Comparison of ENCODE assay signal across 15 cellular contexts in the genomic region with DNA sequence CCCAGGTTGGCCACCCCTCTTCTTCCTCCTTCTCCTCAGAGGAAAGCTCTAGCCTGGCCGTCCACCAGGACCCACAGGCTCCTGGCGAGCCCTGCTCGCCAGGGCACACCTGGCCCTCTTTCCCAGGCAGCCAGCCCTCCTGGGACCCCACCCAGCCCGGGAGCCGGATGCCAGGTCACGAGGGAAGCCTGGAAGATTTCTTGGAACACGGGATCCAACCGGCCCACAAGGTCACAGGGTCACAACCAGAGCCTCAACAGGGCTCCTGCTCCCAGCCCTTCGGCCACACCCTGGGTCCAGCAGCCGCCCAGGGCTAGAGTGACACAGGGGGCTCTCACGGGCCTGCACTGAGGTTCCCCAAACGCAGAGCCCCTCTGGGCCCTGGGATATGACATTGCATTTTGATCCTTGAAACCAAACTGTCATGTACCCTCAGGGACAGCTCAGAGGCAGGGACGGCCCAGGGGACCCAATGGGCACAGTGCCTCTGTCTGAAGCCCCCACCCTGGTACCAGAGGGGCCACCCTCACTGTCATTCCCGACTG. TPM values are rescaled to one million over a fixed set of nuclear protein-coding genes. Genes with fewer than 3 reads are reported as not detected.
DNase-seq lines count a peak whose midpoint lies in the region; ATAC-seq lines count a peak whose summit lies in the region.
"Had no signal": no experiment of that assay in that cellular context is flagged by ENCODE, and none has a peak within 500 bp of the region (broad histone marks: within the 10 kb centered on the region; RNA-seq: fewer than 3 reads in every experiment).

No MANE protein-coding gene starts in this region.

- DNase-seq in activated naive CD4-positive, alpha-beta T cell treated with anti-CD3 and anti-CD28 coated beads, Interleukin-2, amount 10 ng/mL, durations not matched to agents 7 days and 5 days = no peak
- no peak for DNase-seq in activated naive CD4-positive, alpha-beta T cell treated with Interleukin-2 at 50 U/mL for 16 hours
- no peak for DNase-seq in central memory CD8-positive, alpha-beta T cell (ENCODE audit: low spot score in 2 of 2)
- DNase-seq in memory B cell (ENCODE audit: low spot score in 2 of 2) (no peak), ureter (ENCODE audit: low spot score) (peak; percentile 43), medulla oblongata (ENCODE audit: extremely low spot score) (no peak)
- DNase-seq: ACHN; kidney glomerular epithelial cell; NCI-H526 treated with DMSO at 0.1 percent for 48 hours; SJCRH30; stimulated activated CD4-positive, alpha-beta T cell treated with anti-CD3 and anti-CD28 coated beads, Interleukin-2, amount 100 ng/mL, for 24 hours; stimulated activated naive CD8-positive, alpha-beta T cell treated with anti-CD3 and anti-CD28 coated beads, Interleukin-15, amount 100 ng/mL, for 72 hours; WERI-Rb-1 had no signal

- ATAC-seq in central memory CD8-positive, alpha-beta T cell (replicated peaks; ENCODE audit: extremely low read depth, poor library complexity, severe bottlenecking) = no peak
- ATAC-seq in memory B cell (ENCODE audit: low read depth) (no peak), HG02885 (IDR thresholded peaks at IDR 0.05; ENCODE audit: poor library complexity, unreplicated experiment) (no peak), GM19395 (IDR thresholded peaks at IDR 0.05; ENCODE audit: unreplicated experiment) (no peak)
- ATAC-seq: stimulated activated naive CD8-positive, alpha-beta T cell treated with anti-CD3 and anti-CD28 coated beads, Interleukin-15, amount 100 ng/mL, for 72 hours had no signal

- no peaks in the 10 kb centered on the region for H3K27me3 Mint-ChIP-seq in activated naive CD4-positive, alpha-beta T cell treated with anti-CD3 and anti-CD28 coated beads, Interleukin-2, amount 10 ng/mL, durations not matched to agents 7 days and 5 days
- no peaks in the 10 kb centered on the region for H3K27me3 Mint-ChIP-seq in central memory CD8-positive, alpha-beta T cell
- H3K27me3 Mint-ChIP-seq in memory B cell = no peaks in the 10 kb centered on the region
- H3K27me3 Mint-ChIP-seq: stimulated activated naive CD8-positive, alpha-beta T cell treated with anti-CD3 and anti-CD28 coated beads, Interleukin-15, amount 100 ng/mL, for 72 hours had no signal

- peak overlapping the region; percentile 33 for H3K27ac Mint-ChIP-seq in activated naive CD4-positive, alpha-beta T cell treated with anti-CD3 and anti-CD28 coated beads, Interleukin-2, amount 10 ng/mL, durations not matched to agents 7 days and 5 days
- peak overlapping the region; percentile 97 for H3K27ac Mint-ChIP-seq in central memory CD8-positive, alpha-beta T cell (ENCODE audit: low read depth)
- H3K27ac Mint-ChIP-seq in memory B cell = peak overlapping the region; percentile 98

- peaks cover 57% of the 10 kb centered on the region for H3K4me1 Mint-ChIP-seq in activated naive CD4-positive, alpha-beta T cell treated with anti-CD3 and anti-CD28 coated beads, Interleukin-2, amount 10 ng/mL, durations not matched to agents 7 days and 5 days
- peaks cover 42% of the 10 kb centered on the region for H3K4me1 Mint-ChIP-seq in central memory CD8-positive, alpha-beta T cell
- H3K4me1 Mint-ChIP-seq in memory B cell = peaks cover 31% of the 10 kb centered on the region

- no peak overlapping the region for H3K4me3 Mint-ChIP-seq in activated naive CD4-positive, alpha-beta T cell treated with anti-CD3 and anti-CD28 coated beads, Interleukin-2, amount 10 ng/mL, durations not matched to agents 7 days and 5 days
- H3K4me3 Mint-ChIP-seq in central memory CD8-positive, alpha-beta T cell = no peak overlapping the region
- no peak overlapping the region for H3K4me3 Mint-ChIP-seq in memory B cell
- H3K4me3 Mint-ChIP-seq: stimulated activated naive CD8-positive, alpha-beta T cell treated with anti-CD3 and anti-CD28 coated beads, Interleukin-15, amount 100 ng/mL, for 72 hours had no signal

- H3K36me3 Mint-ChIP-seq in activated naive CD4-positive, alpha-beta T cell treated with anti-CD3 and anti-CD28 coated beads, Interleukin-2, amount 10 ng/mL, durations not matched to agents 7 days and 5 days = peaks cover 26% of the 10 kb centered on the region
- H3K36me3 Mint-ChIP-seq in central memory CD8-positive, alpha-beta T cell (ENCODE audit: insufficient read depth) = peaks cover 70% of the 10 kb centered on the region
- peaks cover 17% of the 10 kb centered on the region for H3K36me3 Mint-ChIP-seq in memory B cell

- H3K9me3 Mint-ChIP-seq in activated naive CD4-positive, alpha-beta T cell treated with anti-CD3 and anti-CD28 coated beads, Interleukin-2, amount 10 ng/mL, durations not matched to agents 7 days and 5 days = no peaks in the 10 kb centered on the region
- no peaks in the 10 kb centered on the region for H3K9me3 Mint-ChIP-seq in central memory CD8-positive, alpha-beta T cell
- H3K9me3 Mint-ChIP-seq in memory B cell = no peaks in the 10 kb centered on the region
- H3K9me3 Mint-ChIP-seq: stimulated activated naive CD8-positive, alpha-beta T cell treated with anti-CD3 and anti-CD28 coated beads, Interleukin-15, amount 100 ng/mL, for 72 hours had no signal

- CTCF ChIA-PET in activated naive CD4-positive, alpha-beta T cell treated with anti-CD3 and anti-CD28 coated beads, Interleukin-2, amount 10 ng/mL, durations not matched to agents 7 days and 5 days (lab: Charles Lee) = no interaction called here

RNA-seq across cellular contexts. Expression of gene MKNK2, which starts 5.5 kb away (rescaled TPM):
- 151 TPM for total RNA-seq in ureter

RNA-seq across cellular contexts. Expression of gene BTBD2, which starts 30.1 kb away (rescaled TPM):
- total RNA-seq in ureter = 102 TPM

RNA-seq across cellular contexts. Expression of gene MOB3A, which starts 50.6 kb away (rescaled TPM):
- 51.0 TPM for total RNA-seq in ureter

RNA-seq across cellular contexts. Expression of gene IZUMO4, which starts 51.1 kb away (rescaled TPM):
- total RNA-seq in ureter = 5.9 TPM

Comparison
In these comparisons a context has a peak if more than half of its experiments do, and no peak if none do; other contexts are left out.
1. H3K27ac Mint-ChIP-seq: peak in every context shown above with its lines; median percentile 98 in memory B cell; 97 in central memory CD8-positive, alpha-beta T cell; 33 in activated naive CD4-positive, alpha-beta T cell treated with anti-CD3 and anti-CD28 coated beads, Interleukin-2, amount 10 ng/mL, durations not matched to agents 7 days and 5 days.